In genomic region chr16:1991588-1992474, GRCh38 we compare ENCODE assay signal across 1 cellular context.
TF ChIP-seq lines count a peak whose summit lies in the region.

No MANE protein-coding gene starts in this region.

TF ChIP-seq in SK-N-SH treated with all-trans-retinoic acid at 6 μM for 48 hours, 23 proteins besides CTCF, POLR2A, EP300 and RAD21 (continued from another document):
- no peak for TF ChIP-seq PATZ1 (CRISPR knock-in tag; IDR thresholded peaks at IDR 0.05; ENCODE audit: borderline replicate concordance)
- TF ChIP-seq POU6F1 (CRISPR knock-in tag; IDR thresholded peaks at IDR 0.05; ENCODE audit: borderline replicate concordance, low read depth), result no peak
- no peak for TF ChIP-seq ESRRG (CRISPR knock-in tag; IDR thresholded peaks at IDR 0.05)
